12 cellular contexts compared by ENCODE assay signal in the genomic region with DNA sequence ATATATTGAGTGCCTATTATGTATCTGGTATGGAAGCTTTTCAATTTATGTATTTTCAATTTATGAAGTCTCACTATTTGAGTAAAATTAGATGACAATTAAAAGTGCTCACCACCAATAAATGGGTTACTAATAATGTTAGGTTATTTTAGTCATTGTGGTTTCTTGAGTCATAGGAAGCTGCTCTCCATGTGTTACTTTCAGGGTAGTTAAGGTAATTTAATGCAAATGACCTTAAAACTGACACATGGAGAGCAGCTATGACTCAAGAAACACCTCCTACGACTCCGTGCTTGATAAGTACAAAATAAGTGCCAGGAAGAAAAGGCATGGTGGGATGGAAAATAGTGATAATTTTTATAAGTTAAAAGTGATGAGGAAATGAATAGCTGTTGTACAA. TPM values are rescaled to one million over a fixed set of nuclear protein-coding genes. Genes with fewer than 3 reads are reported as not detected.
A peak's percentile ranks its signal among the peaks of the same experiment; 100 is the strongest.
DNase-seq lines count a peak whose midpoint lies in the region; ATAC-seq, FAIRE-seq and TF ChIP-seq lines count a peak whose summit lies in the region.
"Had no signal": no experiment of that assay in that cellular context is flagged by ENCODE, and none has a peak within 500 bp of the region (broad histone marks: within the 10 kb centered on the region; RNA-seq: fewer than 3 reads in every experiment).

No MANE protein-coding gene starts in this region.

- no peaks in the 10 kb centered on the region for H3K9me1 ChIP-seq in keratinocyte (ENCODE audit: control insufficient read depth, extremely low read depth, insufficient read depth, low read length)

- no peak overlapping the region for H3K27ac Mint-ChIP-seq in T-cell
- H3K27ac Mint-ChIP-seq: naive B cell had no signal

- H3K4me1 Mint-ChIP-seq in T-cell, result no peaks in the 10 kb centered on the region
- H3K4me1 Mint-ChIP-seq: central memory CD8-positive, alpha-beta T cell; naive B cell had no signal

- H3K79me2 ChIP-seq in keratinocyte (ENCODE audit: control insufficient read depth, insufficient read depth, low read length), result no peaks in the 10 kb centered on the region

- TF ChIP-seq CTCF in keratinocyte (optimal IDR thresholded peaks at IDR 0.05 in 1 of 3, IDR thresholded peaks at IDR 0.05 in 1 of 3, conservative IDR thresholded peaks at IDR 0.05 in 1 of 3; ENCODE audit: extremely low read depth in 1 of 3, insufficient read depth in 2 of 3, low read length in 3 of 3), result no peak

- dilution Hi-C loops in keratinocyte (cut with MboI; ENCODE audit: extremely low pct_ligation_motif_present, low sequenced_read_pairs), result no loop called here

- peak overlapping the region in 1 of 3 experiments; percentile 25 for H3K4me3 ChIP-seq in keratinocyte (ENCODE audit: control insufficient read depth in 2 of 3, extremely low read depth in 1 of 3, insufficient read depth in 2 of 3, low read depth in 1 of 3, low read length in 3 of 3)
- H3K4me3 ChIP-seq: SJSA1 had no signal

- peak overlapping the region; percentile 0 for H3K9ac ChIP-seq in keratinocyte (ENCODE audit: control insufficient read depth, extremely low read depth, insufficient read depth, low read length)

- H3K27me3 Mint-ChIP-seq in T-cell, result no peaks in the 10 kb centered on the region
- H3K27me3 Mint-ChIP-seq: central memory CD8-positive, alpha-beta T cell; naive B cell had no signal

- H3K9me3 Mint-ChIP-seq in T-cell, result peaks cover 0 to 15% (median 8%) of the 10 kb centered on the region in 3 donors

- ATAC-seq in GM18520 (IDR thresholded peaks at IDR 0.05; ENCODE audit: unreplicated experiment), result peak; percentile 92
- no peak for ATAC-seq in T-cell (replicated peaks in 1 of 4)

- H2AFZ ChIP-seq in keratinocyte (ENCODE audit: control insufficient read depth, low read length), result no peak overlapping the region

- no peaks in the 10 kb centered on the region for H3K36me3 ChIP-seq in keratinocyte (ENCODE audit: control insufficient read depth in 2 of 2, extremely low read depth in 1 of 2, insufficient read depth in 2 of 2, low read length in 2 of 2)
- H3K36me3 ChIP-seq: SJSA1 had no signal

- no peaks in the 10 kb centered on the region for H4K20me1 ChIP-seq in keratinocyte (ENCODE audit: control insufficient read depth, extremely low read depth, insufficient read depth, low read length)

- H3K4me1 ChIP-seq in keratinocyte (ENCODE audit: control insufficient read depth, extremely low read depth, insufficient read depth, low read length), result peaks cover 32% of the 10 kb centered on the region

- FAIRE-seq in keratinocyte (lab: Jason Lieb, UNC), result peak; percentile 49

- CTCF ChIA-PET in HEK293T (lab: Yijun Ruan, JAX) (no interaction called here), T-cell (lab: Charles Lee) (no interaction called here)

- peak overlapping the region; percentile 33 for H3K4me2 ChIP-seq in keratinocyte (ENCODE audit: control insufficient read depth, extremely low read depth, insufficient read depth, low read depth, low read length)

- POLR2A ChIA-PET in HEK293T (lab: Yijun Ruan, JAX) (no interaction called here), T-cell (lab: Charles Lee) (no interaction called here)

- peak; percentile 82 for DNase-seq in HCEC 1CT
- DNase-seq in HT1080 (ENCODE audit: low read depth), result peak; percentile 78
- peak; percentile 77 for DNase-seq in keratinocyte (ENCODE audit: low read depth, low spot score)
- no peak for DNase-seq in SW 1271 (lab: John Stamatoyannopoulos, UW)
- DNase-seq in HEK293T (ENCODE audit: extremely low spot score), result no peak
- DNase-seq in T-cell, result no peak
- DNase-seq in GM19240 (ENCODE audit: insufficient read length, low spot score), result no peak
- DNase-seq: naive B cell had no signal

- no peaks in the 10 kb centered on the region for H3K36me3 Mint-ChIP-seq in T-cell

- no peaks in the 10 kb centered on the region for H3K27me3 ChIP-seq in keratinocyte (ENCODE audit: control insufficient read depth, extremely low read depth, insufficient read depth, low read length)
- H3K27me3 ChIP-seq: SJSA1 had no signal

- no peaks in the 10 kb centered on the region for H3K9me3 ChIP-seq in keratinocyte (ENCODE audit: control insufficient read depth, low read depth, low read length)
- H3K9me3 ChIP-seq: SJSA1 had no signal

- no peak overlapping the region for H3K4me3 Mint-ChIP-seq in T-cell
- H3K4me3 Mint-ChIP-seq: central memory CD8-positive, alpha-beta T cell; naive B cell had no signal

- H3K27ac ChIP-seq in keratinocyte (ENCODE audit: control insufficient read depth, insufficient read depth, low read length), result peak overlapping the region; percentile 70
- H3K27ac ChIP-seq: SJSA1 had no signal

TF ChIP-seq in HEK293T, 16 proteins besides CTCF, POLR2A, EP300 and RAD21:
- TF ChIP-seq ARNT (IDR thresholded peaks at IDR 0.05), result no peak
- TF ChIP-seq FOXK2 (IDR thresholded peaks at IDR 0.05), result no peak
- TF ChIP-seq ZNF384 (IDR thresholded peaks at IDR 0.05), result no peak
- TF ChIP-seq SUZ12 (IDR thresholded peaks at IDR 0.05), result no peak
- TF ChIP-seq NFRKB (IDR thresholded peaks at IDR 0.05), result no peak
- no peak for TF ChIP-seq L3MBTL2 (conservative IDR thresholded peaks at IDR 0.05)
- TF ChIP-seq BHLHE40 (IDR thresholded peaks at IDR 0.05; ENCODE audit: borderline replicate concordance), result no peak
- TF ChIP-seq FOXA1 (IDR thresholded peaks at IDR 0.05), result no peak
- TF ChIP-seq LEF1 (IDR thresholded peaks at IDR 0.05; ENCODE audit: borderline replicate concordance), result no peak
- no peak for TF ChIP-seq ELF4 (IDR thresholded peaks at IDR 0.05)

RNA-seq across cellular contexts. Expression of gene TINAG, which starts 16.5 kb away (rescaled TPM):
- not detected in 2 replicates for total RNA-seq in HT1080 (2014; rRNA removed; shearing (Covaris generic))
- not detected in 2 replicates for polyA plus RNA-seq in HT1080 (2015; cell fraction: cytosol; rRNA removed)
- polyA plus RNA-seq in HT1080 (2015; cell fraction: nucleus; rRNA removed), result not detected in 2 replicates
- polyA plus RNA-seq in keratinocyte, result not detected in 3 replicates
- polyA plus RNA-seq in keratinocyte (2011; ENCODE audit: low read depth), result not detected
- polyA plus RNA-seq in keratinocyte (2011; cell fraction: cytosol; rRNA removed), result 0.06 TPM in 1 of 2 replicates, not detected in the other
- 0.15 and 0.18 TPM in 2 replicates for polyA plus RNA-seq in keratinocyte (2011; cell fraction: nucleus; rRNA removed)
- not detected in 2 replicates for polyA plus RNA-seq in keratinocyte (2012; ENCODE audit: low replicate concordance)
- polyA minus RNA-seq in keratinocyte, result 0.26 to 2.9 TPM in 2 of 3 replicates, not detected in the other
- not detected for polyA minus RNA-seq in keratinocyte (2011; cell fraction: cytosol; rRNA and poly(A)+ RNA removed)
- not detected in 2 replicates for polyA minus RNA-seq in keratinocyte (2011; cell fraction: nucleus; rRNA and poly(A)+ RNA removed)
- total RNA-seq in T-cell, result not detected
- total RNA-seq: SJSA1, subcutaneous adipose tissue had no signal

Comparison
In these comparisons a context has a peak if more than half of its experiments do, and no peak if none do; other contexts are left out.
1. DNase-seq: peak in HCEC 1CT (single experiment), HT1080 (single experiment) and keratinocyte (single experiment); none in SW 1271 (0 of 2), HEK293T (single experiment), T-cell (0 of 34) and GM19240 (single experiment).